ENCODE assay signal across 10 cellular contexts in genomic region chr12:85280984-85281946, GRCh38.
DNase-seq lines count a peak whose midpoint lies in the region; ATAC-seq and TF ChIP-seq lines count a peak whose summit lies in the region.
"Had no signal": no experiment of that assay in that cellular context is flagged by ENCODE, and none has a peak within 500 bp of the region (broad histone marks: within the 10 kb centered on the region; RNA-seq: fewer than 3 reads in every experiment).

No MANE protein-coding gene starts in this region.

- H3K4me1 ChIP-seq in RWPE2 (ENCODE audit: insufficient read depth, poor library complexity, severe bottlenecking) = no peaks in the 10 kb centered on the region

- TF ChIP-seq CTCF in RWPE2 (IDR thresholded peaks at IDR 0.05; ENCODE audit: poor library complexity, severe bottlenecking) = no peak

- no peaks in the 10 kb centered on the region for H3K36me3 ChIP-seq in RWPE2 (ENCODE audit: low read depth)

- H3K27ac ChIP-seq in RWPE2 (ENCODE audit: poor library complexity, severe bottlenecking) = no peak overlapping the region
- H3K27ac ChIP-seq: 22Rv1 had no signal

- peaks cover 93% of the 10 kb centered on the region for H3K27me3 ChIP-seq in RWPE2 (ENCODE audit: insufficient read depth, poor library complexity, severe bottlenecking)

- ATAC-seq in RWPE2 (ENCODE audit: low read depth) (no peak), GM19351 (IDR thresholded peaks at IDR 0.05; ENCODE audit: unreplicated experiment) (no peak), HG02642 (IDR thresholded peaks at IDR 0.05; ENCODE audit: poor library complexity, unreplicated experiment) (no peak)

- DNase-seq in DMS153 treated with DMSO at 0.1 percent for 48 hours (lab: John Stamatoyannopoulos, UW; ENCODE audit: unreplicated experiment) = peak; percentile 34
- DNase-seq in DMS153 (lab: John Stamatoyannopoulos, UW) = no peak
- DNase-seq in RWPE2 (ENCODE audit: low spot score) = no peak
- DNase-seq in foreskin melanocyte = peak; percentile 62
- no peak for DNase-seq in skeletal muscle cell (ENCODE audit: low read depth)
- no peak for DNase-seq in activated naive CD4-positive, alpha-beta T cell (lab: John Stamatoyannopoulos, UW)
- DNase-seq: central memory CD4-positive, alpha-beta T cell had no signal

- no peaks in the 10 kb centered on the region for H3K9me3 ChIP-seq in RWPE2 (ENCODE audit: severe bottlenecking)

- H3K4me3 ChIP-seq in RWPE2 (ENCODE audit: severe bottlenecking) (peak overlapping the region; percentile 10), skeletal muscle cell (ENCODE audit: low read depth, low read length) (peak overlapping the region; percentile 62)

Comparison
In these comparisons a context has a peak if more than half of its experiments do, and no peak if none do; other contexts are left out.
1. DNase-seq: peak in DMS153 treated with DMSO at 0.1 percent for 48 hours (single experiment) and foreskin melanocyte (single experiment); none in DMS153 (single experiment), RWPE2 (single experiment), skeletal muscle cell (single experiment) and activated naive CD4-positive, alpha-beta T cell (0 of 4).